8 cellular contexts compared by ENCODE assay signal in the genomic region with DNA sequence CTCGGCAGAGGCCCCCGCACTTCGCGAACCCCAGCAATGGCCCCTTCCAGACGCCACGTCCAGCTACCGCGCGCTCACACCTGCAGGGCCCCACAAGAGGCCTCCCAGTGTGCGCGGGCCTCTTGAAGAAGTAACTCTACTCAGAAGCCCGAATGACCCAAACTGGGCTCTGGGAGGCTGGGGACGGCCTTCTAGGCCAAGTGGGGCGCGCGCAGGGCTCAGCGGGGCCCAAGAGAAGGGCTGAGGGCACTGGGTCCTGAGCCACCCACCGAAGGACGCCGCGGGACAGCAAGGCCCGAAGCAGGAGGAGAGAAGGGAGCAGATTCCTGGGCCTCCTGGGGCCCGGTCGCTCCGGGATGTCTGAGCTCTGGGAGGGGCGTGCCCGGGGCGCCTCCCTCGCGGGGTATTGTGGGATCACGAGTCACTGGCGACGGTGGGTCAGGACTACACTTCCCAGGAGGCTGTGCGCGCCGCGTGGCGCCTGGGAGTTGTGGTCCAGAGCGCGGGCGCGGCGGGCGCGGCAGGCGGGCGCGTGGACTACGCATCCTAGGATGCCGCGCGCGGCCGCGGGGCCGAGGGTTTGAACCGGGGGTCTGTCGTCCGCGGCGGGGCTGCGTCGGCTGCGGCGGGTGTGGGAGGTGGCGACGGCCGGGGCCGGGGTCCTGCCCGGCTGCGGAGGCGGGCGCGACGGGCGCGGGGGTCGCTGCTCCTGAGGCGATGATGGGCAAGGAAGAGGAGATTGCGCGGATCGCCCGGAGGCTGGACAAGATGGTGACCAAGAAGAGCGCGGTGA. TPM values are rescaled to one million over a fixed set of nuclear protein-coding genes. Genes with fewer than 3 reads are reported as not detected.
DNase-seq lines count a peak whose midpoint lies in the region; ATAC-seq, FAIRE-seq and TF ChIP-seq lines count a peak whose summit lies in the region.

Gene TCEA2, plus strand, starts transcription at position 603 of the 793 bp plus-strand sequence. Its CDS starts 115 bp downstream, at position 718.

- H2AFZ ChIP-seq in keratinocyte (ENCODE audit: control insufficient read depth, low read length), result peak within 1 kb of the TSS; percentile 37

- H3K4me1 Mint-ChIP-seq in central memory CD8-positive, alpha-beta T cell, result peaks cover 43% of the 10 kb centered on the region

- peak; percentile 73 for ATAC-seq in HG03280 (IDR thresholded peaks at IDR 0.05; ENCODE audit: unreplicated experiment)
- ATAC-seq in activated CD4-positive, CD25-positive, alpha-beta regulatory T cell treated with anti-CD3 and anti-CD28 coated beads, Interleukin-2, amount 50 U/mL, for 24 hours, result peak; percentile 96 to 98
- peak; percentile 92 for ATAC-seq in central memory CD8-positive, alpha-beta T cell (replicated peaks; ENCODE audit: extremely low read depth, poor library complexity, severe bottlenecking)

- H3K27ac Mint-ChIP-seq in central memory CD8-positive, alpha-beta T cell (ENCODE audit: low read depth), result peak within 1 kb of the TSS; percentile 19

- H3K27me3 ChIP-seq in keratinocyte (ENCODE audit: control insufficient read depth, extremely low read depth, insufficient read depth, low read length), result no peaks in the 10 kb centered on the region

- TF ChIP-seq CTCF in keratinocyte (optimal IDR thresholded peaks at IDR 0.05 in 1 of 3, IDR thresholded peaks at IDR 0.05 in 1 of 3, conservative IDR thresholded peaks at IDR 0.05 in 1 of 3; ENCODE audit: extremely low read depth in 1 of 3, insufficient read depth in 2 of 3, low read length in 3 of 3), result no peak

- peak within 1 kb of the TSS; percentile 78 for H3K9ac ChIP-seq in keratinocyte (ENCODE audit: control insufficient read depth, extremely low read depth, insufficient read depth, low read length)

- in situ Hi-C loops in ACHN (cut with HindIII; ENCODE audit: low pct_ligation_motif_present, low pct_unique_long_range_greater_than_20kb, low sequenced_read_pairs), result no loop called here
- in situ Hi-C loops in GM18951 (cut with MboI; ENCODE audit: low sequenced_read_pairs, unreplicated experiment), result no loop called here

- peak within 1 kb of the TSS; percentile 59 for H3K27ac ChIP-seq in keratinocyte (ENCODE audit: control insufficient read depth, insufficient read depth, low read length)

- peaks cover 8% of the 10 kb centered on the region for H3K36me3 Mint-ChIP-seq in central memory CD8-positive, alpha-beta T cell (ENCODE audit: insufficient read depth)

- no peak for FAIRE-seq in keratinocyte (lab: Jason Lieb, UNC)

- H3K9me1 ChIP-seq in keratinocyte (ENCODE audit: control insufficient read depth, extremely low read depth, insufficient read depth, low read length), result no peaks in the 10 kb centered on the region

- no peaks in the 10 kb centered on the region for H3K9me3 ChIP-seq in keratinocyte (ENCODE audit: control insufficient read depth, low read depth, low read length)

- no peaks in the 10 kb centered on the region for H3K27me3 Mint-ChIP-seq in central memory CD8-positive, alpha-beta T cell

- dilution Hi-C loops in keratinocyte (cut with MboI; ENCODE audit: extremely low pct_ligation_motif_present, low sequenced_read_pairs), result no loop called here

- H4K20me1 ChIP-seq in keratinocyte (ENCODE audit: control insufficient read depth, extremely low read depth, insufficient read depth, low read length), result no peaks in the 10 kb centered on the region

- H3K4me3 ChIP-seq in keratinocyte (ENCODE audit: control insufficient read depth in 2 of 3, extremely low read depth in 1 of 3, insufficient read depth in 2 of 3, low read depth in 1 of 3, low read length in 3 of 3), result peak within 1 kb of the TSS; percentile 70 to 85 (median 78)

- peaks cover 42% of the 10 kb centered on the region for H3K4me1 ChIP-seq in keratinocyte (ENCODE audit: control insufficient read depth, extremely low read depth, insufficient read depth, low read length)

- peak; percentile 63 for TF ChIP-seq POLR2A in GM18951 (IDR thresholded peaks at IDR 0.05; ENCODE audit: extremely low read depth, insufficient read depth, insufficient read length)

- no peaks in the 10 kb centered on the region for H3K79me2 ChIP-seq in keratinocyte (ENCODE audit: control insufficient read depth, insufficient read depth, low read length)

- peak within 1 kb of the TSS; percentile 84 for H3K4me3 Mint-ChIP-seq in central memory CD8-positive, alpha-beta T cell

- no peaks in the 10 kb centered on the region for H3K9me3 Mint-ChIP-seq in central memory CD8-positive, alpha-beta T cell

- H3K4me2 ChIP-seq in keratinocyte (ENCODE audit: control insufficient read depth, extremely low read depth, insufficient read depth, low read depth, low read length), result peak within 1 kb of the TSS; percentile 86

- no peaks in the 10 kb centered on the region for H3K36me3 ChIP-seq in keratinocyte (ENCODE audit: control insufficient read depth in 2 of 2, extremely low read depth in 1 of 2, insufficient read depth in 2 of 2, low read length in 2 of 2)

- DNase-seq in ACHN, result peak; percentile 93
- peak; percentile 88 for DNase-seq in NCI-H345 treated with DMSO at 0.1 percent for 48 hours (lab: John Stamatoyannopoulos, UW; ENCODE audit: unreplicated experiment)
- peak; percentile 82 to 85 for DNase-seq in central memory CD8-positive, alpha-beta T cell (ENCODE audit: low spot score in 2 of 2)
- peak; percentile 56 for DNase-seq in keratinocyte (ENCODE audit: low read depth, low spot score)
- DNase-seq in stimulated activated CD4-positive, alpha-beta T cell treated with anti-CD3 and anti-CD28 coated beads, Interleukin-12 subunit alpha, Interleukin-12 subunit beta, amount 100 ng/mL, for 48 hours (ENCODE audit: low read depth in 2 of 3, low spot score in 1 of 3), result peak; percentile 89 to 94 (median 94)

RNA-seq across cellular contexts. Expression of gene TCEA2, which starts in this region (rescaled TPM):
- polyA plus RNA-seq in keratinocyte, result 8.4 to 13.1 TPM (median 9.1 TPM) in 3 replicates
- 13.7 TPM for polyA plus RNA-seq in keratinocyte (2011; ENCODE audit: low read depth)
- polyA plus RNA-seq in keratinocyte (2011; cell fraction: cytosol; rRNA removed), result 8.2 and 17.3 TPM in 2 replicates
- polyA plus RNA-seq in keratinocyte (2011; cell fraction: nucleus; rRNA removed), result 18.8 and 30.2 TPM in 2 replicates
- 20.3 and 23.0 TPM in 2 replicates for polyA plus RNA-seq in keratinocyte (2012; ENCODE audit: low replicate concordance)
- polyA minus RNA-seq in keratinocyte, result 3.8 to 21.4 TPM (median 11.6 TPM) in 3 replicates
- 15.3 TPM for polyA minus RNA-seq in keratinocyte (2011; cell fraction: cytosol; rRNA and poly(A)+ RNA removed)
- polyA minus RNA-seq in keratinocyte (2011; cell fraction: nucleus; rRNA and poly(A)+ RNA removed), result 4.6 and 7.7 TPM in 2 replicates

Comparison
In these comparisons a context has a peak if more than half of its experiments do, and no peak if none do; other contexts are left out.
1. Peak in every context shown above with its lines: DNase-seq, ATAC-seq, H3K4me3 ChIP-seq and H3K27ac ChIP-seq.